1 cellular context compared by ENCODE assay signal in the genomic region with DNA sequence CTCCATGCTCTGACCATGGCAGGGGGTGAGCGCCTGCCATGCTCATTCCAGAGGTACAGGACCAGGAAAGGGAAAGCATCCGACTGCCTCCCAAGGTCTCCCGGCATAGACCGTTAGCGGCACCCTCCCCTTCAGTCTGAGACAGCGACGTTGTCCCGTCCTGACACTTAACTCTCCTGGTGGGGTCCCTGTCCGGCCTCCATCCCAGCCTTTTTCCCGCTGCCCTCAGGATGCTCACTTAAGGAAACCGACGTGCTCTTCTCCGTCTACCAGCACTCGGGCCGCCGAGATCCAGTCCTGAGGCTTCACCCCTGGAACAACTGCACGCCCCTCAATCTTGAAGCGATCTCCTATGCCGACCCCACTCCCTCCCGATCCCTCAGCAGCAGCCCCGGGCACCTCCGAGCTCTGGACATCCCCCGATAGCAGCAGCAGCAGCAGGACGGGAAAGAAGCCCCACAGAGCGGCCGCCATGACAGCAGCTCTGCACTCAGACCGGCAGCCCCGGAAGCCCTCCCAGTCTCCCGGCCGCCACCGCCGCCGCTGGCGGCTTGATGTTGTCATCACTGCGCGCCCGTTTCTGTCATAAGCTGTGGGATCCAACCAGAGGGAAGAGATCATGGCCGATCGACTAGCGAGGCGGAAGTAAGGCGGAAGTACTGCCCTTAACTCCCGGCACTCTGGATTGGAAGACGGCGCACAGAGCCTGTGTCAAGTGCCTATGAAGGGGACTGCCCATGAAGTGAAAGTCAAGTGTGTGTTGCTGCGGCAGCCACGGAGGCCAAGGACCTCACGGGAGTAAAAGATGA.
TF ChIP-seq lines count a peak whose summit lies in the region.

TSS of gene EMC7 (minus strand) at position 497 of the 809 bp plus-strand sequence. CDS start at position 474, 23 bp downstream.
TSS of gene PGBD4 (plus strand) at position 718 of the 809 bp plus-strand sequence. CDS start 449 bp downstream, outside the sequence.

TF ChIP-seq in K562, 482 proteins besides CTCF, POLR2A, EP300 and RAD21 (continued from another document):
- TF ChIP-seq CUX1 (CRISPR knock-in tag; IDR thresholded peaks at IDR 0.05) (no peak), PHF8 (IDR thresholded peaks at IDR 0.05; ENCODE audit: borderline replicate concordance, low read length) (peak; percentile 98), BCOR (IDR thresholded peaks at IDR 0.05) (peak; percentile 28; the same call in 1 of the 2 replicates), DIDO1 (tag; IDR thresholded peaks at IDR 0.05; ENCODE audit: low read depth) (peak; percentile 41; the same call in 1 of the 2 replicates)
TF ChIP-seq in K562: peak in this region for 131.
